Comparison of ENCODE assay signal across 8 cellular contexts in the genomic region with DNA sequence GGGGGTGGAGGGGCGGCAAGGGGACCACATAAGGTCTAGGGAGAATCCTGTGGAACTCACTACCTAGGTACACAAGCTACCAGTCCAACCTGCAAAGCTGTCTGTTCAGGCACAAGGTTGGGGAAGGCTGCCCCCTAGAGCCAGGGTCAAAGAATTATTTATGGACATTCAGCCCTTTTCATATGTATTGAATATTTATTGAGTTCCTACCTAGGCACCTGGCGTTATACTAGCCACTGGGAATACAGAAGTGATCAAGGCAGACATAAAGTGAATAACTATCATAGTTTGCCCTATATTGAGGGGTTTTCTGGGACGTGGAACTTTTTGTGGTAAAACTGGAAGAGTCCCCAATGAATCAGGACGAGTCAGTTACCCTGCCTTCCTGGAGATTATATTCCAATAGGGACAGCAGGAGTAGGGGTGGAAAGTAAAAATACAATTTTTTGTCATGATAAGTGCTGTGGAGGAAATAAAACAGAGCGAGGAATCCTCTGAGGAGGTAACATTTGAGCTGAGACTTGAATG. TPM values are rescaled to one million over a fixed set of nuclear protein-coding genes. Genes with fewer than 3 reads are reported as not detected.
A peak's percentile ranks its signal among the peaks of the same experiment; 100 is the strongest.
DNase-seq lines count a peak whose midpoint lies in the region; TF ChIP-seq lines count a peak whose summit lies in the region.

No MANE protein-coding gene starts in this region.

- H3K27ac ChIP-seq in colonic mucosa = no peak overlapping the region
- no peak overlapping the region for H3K27ac ChIP-seq in stomach

- peak; percentile 26 for DNase-seq in NCI-H2107 treated with DMSO at 0.1 percent for 48 hours (lab: John Stamatoyannopoulos, UW; ENCODE audit: unreplicated experiment)
- no peak for DNase-seq in NCI-H2107 (lab: John Stamatoyannopoulos, UW)
- peak; percentile 72 for DNase-seq in NCI-H1092 treated with DMSO at 0.1 percent for 48 hours (lab: John Stamatoyannopoulos, UW)
- DNase-seq in activated CD4-positive, alpha-beta T cell treated with anti-CD3 and anti-CD28 coated beads for 1 hour = peak; percentile 52
- DNase-seq in colonic mucosa = peak; percentile 77
- peak; percentile 59 for DNase-seq in mucosa of gallbladder (ENCODE audit: low spot score)
- DNase-seq in stomach = peak; percentile 67
- DNase-seq in retina = no peak

- no peaks in the 10 kb centered on the region for H3K27me3 ChIP-seq in colonic mucosa
- H3K27me3 ChIP-seq in stomach = no peaks in the 10 kb centered on the region

- 37 to 50% (median 40%) methylated on average over 5 of the region's 5 CpGs for WGBS in stomach, 5 donors

- H3K36me3 ChIP-seq in colonic mucosa (no peaks in the 10 kb centered on the region), stomach (no peaks in the 10 kb centered on the region)

- intact Hi-C loops in colonic mucosa (cut with DNase I) (loop anchor here (2.0 kb wide), 1 partner anchor 24 kb away; no protein-coding TSS in a partner anchor), stomach (cut with DNase I; ENCODE audit: low total_unique reads) (loop anchor here (10.0 kb wide), 1 partner anchor 52 kb away; no protein-coding TSS in a partner anchor)

- TF ChIP-seq POLR2A in stomach (IDR thresholded peaks at IDR 0.05) = no peak

- H3K4me1 ChIP-seq in colonic mucosa (no peaks in the 10 kb centered on the region), stomach (peaks cover 0 to 41% (median 5%) of the 10 kb centered on the region in 4 donors)

- peak; percentile 56 for TF ChIP-seq CTCF in colonic mucosa (IDR thresholded peaks at IDR 0.05)
- peak in 5 of 7 experiments; percentile 21 to 64 (median 52) for TF ChIP-seq CTCF in stomach (IDR thresholded peaks at IDR 0.05)

- H3K9me3 ChIP-seq in colonic mucosa (no peaks in the 10 kb centered on the region), stomach (no peaks in the 10 kb centered on the region)

- H3K4me3 ChIP-seq in colonic mucosa (no peak overlapping the region), stomach (no peak overlapping the region)

- no peak overlapping the region for H3K9ac ChIP-seq in colonic mucosa (ENCODE audit: low read depth in 2 of 2, low read length in 2 of 2)

- no peak for TF ChIP-seq EP300 in stomach (IDR thresholded peaks at IDR 0.05)

RNA-seq across cellular contexts. Expression of a gene that starts 5.8 kb away (rescaled TPM):
- total RNA-seq in colonic mucosa (10 to 100 TPM; 12.2 to 17.9 TPM), mucosa of gallbladder (73.1 TPM), stomach (10 to 100 TPM in 3 of 5 donors, 1 to 10 TPM in 2; 2.3 to 29.0 (median 18.1) TPM)
- 10 to 100 TPM in 1 of 3 donors, 1 to 10 TPM in 2; 6.3 to 18.2 (median 9.4) TPM for polyA plus RNA-seq in stomach

RNA-seq across cellular contexts. Expression of a gene that starts 8.6 kb away (rescaled TPM):
- 10 to 100 TPM; 10.1 TPM for total RNA-seq in colonic mucosa
- total RNA-seq in mucosa of gallbladder = 54.8 TPM
- total RNA-seq in stomach = 100 to 1,000 TPM in 1 of 5 donors, 10 to 100 TPM in 4; 15.9 to 114 (median 25.0) TPM
- polyA plus RNA-seq in stomach = 10 to 100 TPM; 21.2 to 33.1 (median 22.9) TPM

RNA-seq across cellular contexts. Expression of a gene that starts 42.0 kb away (rescaled TPM):
- not detected for total RNA-seq in colonic mucosa
- not detected for total RNA-seq in mucosa of gallbladder
- total RNA-seq in stomach = 1 to 10 TPM in 1 of 5 donors, not detected in 4; 1.8 TPM
- 1 to 10 TPM in 1 of 3 donors, not detected in 2; 7.6 TPM for polyA plus RNA-seq in stomach

RNA-seq across cellular contexts. Expression of a gene that starts 52.4 kb away (rescaled TPM):
- total RNA-seq in colonic mucosa (10 to 100 TPM; 27.3 to 29.7 TPM), mucosa of gallbladder (120 TPM), stomach (100 to 1,000 TPM in 2 of 5 donors, 10 to 100 TPM in 3; 32.1 to 313 (median 66.5) TPM)
- 10 to 100 TPM; 22.8 to 30.7 (median 28.6) TPM for polyA plus RNA-seq in stomach

Comparison
In these comparisons a context has a peak if more than half of its experiments do, and no peak if none do; other contexts are left out.
1. DNase-seq: peak in NCI-H2107 treated with DMSO at 0.1 percent for 48 hours (single experiment), NCI-H1092 treated with DMSO at 0.1 percent for 48 hours (single experiment), activated CD4-positive, alpha-beta T cell treated with anti-CD3 and anti-CD28 coated beads for 1 hour (single experiment), colonic mucosa (single experiment), mucosa of gallbladder (single experiment) and stomach (single experiment); none in NCI-H2107 (single experiment) and retina (single experiment).